11 cellular contexts compared by ENCODE assay signal in the genomic region with DNA sequence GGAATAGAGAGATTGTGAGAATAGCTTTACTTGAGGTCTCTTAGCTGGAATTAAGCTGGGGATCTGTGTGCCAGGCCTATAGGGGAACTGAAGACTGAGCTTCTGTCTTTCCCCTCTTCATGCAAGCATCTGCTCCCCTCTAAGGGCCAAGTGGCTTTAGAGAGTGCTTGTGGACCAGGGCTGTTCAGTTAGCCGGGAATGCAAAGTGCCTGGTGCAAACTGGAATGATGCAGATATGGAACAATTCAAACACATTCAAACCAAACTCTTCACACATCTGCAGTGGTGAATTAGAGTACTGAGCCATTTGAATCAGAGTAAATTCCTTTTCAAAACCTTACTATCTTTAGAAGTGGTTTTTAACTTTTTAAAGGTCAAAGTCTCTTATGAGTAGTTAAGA.
A peak's percentile ranks its signal among the peaks of the same experiment; 100 is the strongest.
DNase-seq lines count a peak whose midpoint lies in the region; ATAC-seq and TF ChIP-seq lines count a peak whose summit lies in the region.
"Had no signal": no experiment of that assay in that cellular context is flagged by ENCODE, and none has a peak within 500 bp of the region (broad histone marks: within the 10 kb centered on the region; RNA-seq: fewer than 3 reads in every experiment).

No MANE protein-coding gene starts in this region.

- DNase-seq in NCI-H1417 (lab: John Stamatoyannopoulos, UW) (peak in 2 of 3 experiments; percentile 39 to 89), NCI-H1417 treated with DMSO at 0.1 percent for 48 hours (lab: John Stamatoyannopoulos, UW) (no peak), progenitor cell of endocrine pancreas (ENCODE audit: low spot score, unreplicated experiment) (no peak), CD14-positive monocyte (ENCODE audit: low spot score) (no peak)
- no peak for DNase-seq in stimulated activated CD4-positive, alpha-beta T cell treated with anti-CD3 and anti-CD28 coated beads, Interleukin-15, amount 100 ng/mL, for 24 hours
- DNase-seq: kidney; Peyer's patch; stimulated activated CD4-positive, alpha-beta T cell treated with anti-CD3 and anti-CD28 coated beads, Interleukin-2, amount 100 ng/mL, for 24 hours had no signal

- TF ChIP-seq CTCF in progenitor cell of endocrine pancreas (IDR thresholded peaks at IDR 0.05; ENCODE audit: unreplicated experiment): no peak
- TF ChIP-seq CTCF in CD14-positive monocyte (IDR thresholded peaks at IDR 0.05): no peak

- no peak overlapping the region for H3K4me3 Mint-ChIP-seq in progenitor cell of endocrine pancreas (ENCODE audit: low read depth)
- no peak overlapping the region for H3K4me3 Mint-ChIP-seq in CD14-positive monocyte

- ATAC-seq in HG02763 (IDR thresholded peaks at IDR 0.05; ENCODE audit: unreplicated experiment): peak; percentile 41
- ATAC-seq in HG03565 (IDR thresholded peaks at IDR 0.05; ENCODE audit: unreplicated experiment): no peak

- intact Hi-C loops in CD14-positive monocyte (cut with micrococcal nuclease): no loop called here

- H3K27ac Mint-ChIP-seq in progenitor cell of endocrine pancreas (peak overlapping the region; percentile 51), CD14-positive monocyte (peak overlapping the region in 1 of 7 donors; percentile 9)

- H3K9me3 Mint-ChIP-seq in progenitor cell of endocrine pancreas (ENCODE audit: low read depth) (no peaks in the 10 kb centered on the region), CD14-positive monocyte (no peaks in the 10 kb centered on the region)

- H3K4me1 Mint-ChIP-seq in progenitor cell of endocrine pancreas (ENCODE audit: low read depth): peaks cover 5% of the 10 kb centered on the region
- peaks cover 10% of the 10 kb centered on the region for H3K4me1 Mint-ChIP-seq in CD14-positive monocyte

- no peaks in the 10 kb centered on the region for H3K27me3 Mint-ChIP-seq in progenitor cell of endocrine pancreas
- H3K27me3 Mint-ChIP-seq in CD14-positive monocyte (ENCODE audit: low read depth in 3 of 3): no peaks in the 10 kb centered on the region

- H3K27ac ChIP-seq in angular gyrus (ENCODE audit: low read depth, low read length): peak overlapping the region; percentile 40
- H3K27ac ChIP-seq: Peyer's patch had no signal

- no peaks in the 10 kb centered on the region for H3K36me3 Mint-ChIP-seq in progenitor cell of endocrine pancreas (ENCODE audit: insufficient read depth)
- H3K36me3 Mint-ChIP-seq in CD14-positive monocyte: peaks cover 22 to 27% of the 10 kb centered on the region in 2 donors

Comparison
In these comparisons a context has a peak if more than half of its experiments do, and no peak if none do; other contexts are left out.
1. DNase-seq: peak in NCI-H1417 (2 of 3); none in NCI-H1417 treated with DMSO at 0.1 percent for 48 hours (single experiment), progenitor cell of endocrine pancreas (single experiment), CD14-positive monocyte (single experiment) and stimulated activated CD4-positive, alpha-beta T cell treated with anti-CD3 and anti-CD28 coated beads, Interleukin-15, amount 100 ng/mL, for 24 hours (single experiment).